ENCODE assay signal across 2 cellular contexts in the genomic region with DNA sequence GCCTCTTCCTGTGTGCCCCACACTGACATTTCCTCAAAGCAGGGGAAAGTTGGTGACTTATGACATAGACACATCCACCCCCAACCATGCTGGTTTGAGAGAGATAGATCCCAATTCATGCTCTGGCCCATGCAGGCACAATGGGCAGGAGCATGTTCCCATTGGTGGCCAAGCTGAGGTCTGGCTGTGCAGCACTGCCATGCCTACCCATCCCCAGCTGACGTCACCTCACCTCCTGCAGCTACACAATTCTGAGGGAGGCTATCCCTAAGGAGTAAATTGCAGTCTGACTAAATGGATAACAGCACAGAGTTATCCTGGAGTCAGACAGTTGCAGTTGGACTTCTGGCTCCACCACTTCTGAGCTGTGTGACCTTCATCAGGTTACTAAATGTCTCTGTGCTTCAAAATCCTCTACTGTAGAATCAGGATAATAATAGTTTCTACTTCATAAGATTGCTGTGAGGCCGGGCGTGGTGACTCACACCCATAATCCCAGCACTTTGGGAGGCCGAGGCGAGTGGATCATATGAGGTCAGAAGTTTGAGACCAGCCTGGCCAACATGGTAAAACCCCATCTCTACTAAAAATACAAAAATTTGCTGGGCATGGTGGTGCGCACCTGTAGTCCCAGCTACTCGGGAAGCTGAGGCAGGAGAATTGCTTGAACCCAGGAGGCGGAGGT.
TF ChIP-seq lines count a peak whose summit lies in the region.

No MANE protein-coding gene starts in this region.

TF ChIP-seq in HepG2, 621 proteins besides CTCF, POLR2A, EP300 and RAD21 (continued from another document):
- TF ChIP-seq, protein P1, sequence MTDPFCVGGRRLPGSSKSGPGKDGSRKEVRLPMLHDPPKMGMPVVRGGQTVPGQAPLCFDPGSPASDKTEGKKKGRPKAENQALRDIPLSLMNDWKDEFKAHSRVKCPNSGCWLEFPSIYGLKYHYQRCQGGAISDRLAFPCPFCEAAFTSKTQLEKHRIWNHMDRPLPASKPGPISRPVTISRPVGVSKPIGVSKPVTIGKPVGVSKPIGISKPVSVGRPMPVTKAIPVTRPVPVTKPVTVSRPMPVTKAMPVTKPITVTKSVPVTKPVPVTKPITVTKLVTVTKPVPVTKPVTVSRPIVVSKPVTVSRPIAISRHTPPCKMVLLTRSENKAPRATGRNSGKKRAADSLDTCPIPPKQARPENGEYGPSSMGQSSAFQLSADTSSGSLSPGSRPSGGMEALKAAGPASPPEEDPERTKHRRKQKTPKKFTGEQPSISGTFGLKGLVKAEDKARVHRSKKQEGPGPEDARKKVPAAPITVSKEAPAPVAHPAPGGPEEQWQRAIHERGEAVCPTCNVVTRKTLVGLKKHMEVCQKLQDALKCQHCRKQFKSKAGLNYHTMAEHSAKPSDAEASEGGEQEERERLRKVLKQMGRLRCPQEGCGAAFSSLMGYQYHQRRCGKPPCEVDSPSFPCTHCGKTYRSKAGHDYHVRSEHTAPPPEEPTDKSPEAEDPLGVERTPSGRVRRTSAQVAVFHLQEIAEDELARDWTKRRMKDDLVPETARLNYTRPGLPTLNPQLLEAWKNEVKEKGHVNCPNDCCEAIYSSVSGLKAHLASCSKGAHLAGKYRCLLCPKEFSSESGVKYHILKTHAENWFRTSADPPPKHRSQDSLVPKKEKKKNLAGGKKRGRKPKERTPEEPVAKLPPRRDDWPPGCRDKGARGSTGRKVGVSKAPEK (CRISPR knock-in tag; IDR thresholded peaks at IDR 0.05; ENCODE audit: borderline replicate concordance): no peak
- TF ChIP-seq ZNF337 (CRISPR knock-in tag; IDR thresholded peaks at IDR 0.05; ENCODE audit: borderline replicate concordance, low read depth) (no peak), ZFP1 (CRISPR knock-in tag; IDR thresholded peaks at IDR 0.05) (no peak)
- TF ChIP-seq, protein P2, sequence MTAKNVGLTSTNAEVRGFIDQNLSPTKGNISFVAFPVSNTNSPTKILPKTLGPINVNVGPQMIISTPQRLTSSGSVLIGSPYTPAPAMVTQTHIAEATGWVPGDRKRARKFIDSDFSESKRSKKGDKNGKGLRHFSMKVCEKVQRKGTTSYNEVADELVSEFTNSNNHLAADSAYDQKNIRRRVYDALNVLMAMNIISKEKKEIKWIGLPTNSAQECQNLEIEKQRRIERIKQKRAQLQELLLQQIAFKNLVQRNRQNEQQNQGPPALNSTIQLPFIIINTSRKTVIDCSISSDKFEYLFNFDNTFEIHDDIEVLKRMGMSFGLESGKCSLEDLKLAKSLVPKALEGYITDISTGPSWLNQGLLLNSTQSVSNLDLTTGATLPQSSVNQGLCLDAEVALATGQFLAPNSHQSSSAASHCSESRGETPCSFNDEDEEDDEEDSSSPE (CRISPR knock-in tag; IDR thresholded peaks at IDR 0.05): no peak

TF ChIP-seq in H1, 55 proteins besides CTCF, POLR2A, EP300 and RAD21 (continued from another document):
- TF ChIP-seq, protein P3, sequence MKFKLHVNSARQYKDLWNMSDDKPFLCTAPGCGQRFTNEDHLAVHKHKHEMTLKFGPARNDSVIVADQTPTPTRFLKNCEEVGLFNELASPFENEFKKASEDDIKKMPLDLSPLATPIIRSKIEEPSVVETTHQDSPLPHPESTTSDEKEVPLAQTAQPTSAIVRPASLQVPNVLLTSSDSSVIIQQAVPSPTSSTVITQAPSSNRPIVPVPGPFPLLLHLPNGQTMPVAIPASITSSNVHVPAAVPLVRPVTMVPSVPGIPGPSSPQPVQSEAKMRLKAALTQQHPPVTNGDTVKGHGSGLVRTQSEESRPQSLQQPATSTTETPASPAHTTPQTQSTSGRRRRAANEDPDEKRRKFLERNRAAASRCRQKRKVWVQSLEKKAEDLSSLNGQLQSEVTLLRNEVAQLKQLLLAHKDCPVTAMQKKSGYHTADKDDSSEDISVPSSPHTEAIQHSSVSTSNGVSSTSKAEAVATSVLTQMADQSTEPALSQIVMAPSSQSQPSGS (IDR thresholded peaks at IDR 0.05; ENCODE audit: low read length): no peak
- TF ChIP-seq CEBPB (IDR thresholded peaks at IDR 0.05; ENCODE audit: low read depth, low read length): no peak
- no peak for TF ChIP-seq TAF1 (IDR thresholded peaks at IDR 0.05; ENCODE audit: low read depth, low read length)
- TF ChIP-seq RNF2 (IDR thresholded peaks at IDR 0.05; ENCODE audit: borderline replicate concordance, low read depth, low read length, missing control alignments, poor library complexity, severe bottlenecking): no peak
- no peak for TF ChIP-seq HDAC2 (IDR thresholded peaks at IDR 0.05; ENCODE audit: borderline replicate concordance in 1 of 2, low read depth in 2 of 2, low read length in 2 of 2)
